Comparison of ENCODE assay signal across 11 cellular contexts in genomic region chr7:18541189-18541870, GRCh38. TPM values are rescaled to one million over a fixed set of nuclear protein-coding genes. Genes with fewer than 3 reads are reported as not detected.
DNase-seq lines count a peak whose midpoint lies in the region; FAIRE-seq and TF ChIP-seq lines count a peak whose summit lies in the region.
"Had no signal": no experiment of that assay in that cellular context is flagged by ENCODE, and none has a peak within 500 bp of the region (broad histone marks: within the 10 kb centered on the region; RNA-seq: fewer than 3 reads in every experiment).

No MANE protein-coding gene starts in this region.

- H3K23ac ChIP-seq in mesenchymal stem cell (ENCODE audit: low read length in 2 of 2): no peak overlapping the region

- H3K36me3 ChIP-seq in mesenchymal stem cell (ENCODE audit: control insufficient read depth in 1 of 2, insufficient read depth in 2 of 2, low read depth in 1 of 2, low read length in 2 of 2): peaks cover 0 to 3% of the 10 kb centered on the region in 2 experiments
- H3K36me3 ChIP-seq: prostate gland had no signal

- H3K18ac ChIP-seq in mesenchymal stem cell (ENCODE audit: low read depth in 1 of 2, low read length in 2 of 2): peak overlapping the region in 1 of 2 experiments; percentile 30

- DNase-seq in ACHN: peak; percentile 91
- DNase-seq in HTR-8/SVneo (ENCODE audit: insufficient read length, low spot score): peak; percentile 15
- DNase-seq in dedifferentiated amniotic fluid mesenchymal stem cell (ENCODE audit: extremely low spot score): peak; percentile 52
- DNase-seq in mesenchymal stem cell: peak; percentile 41
- no peak for DNase-seq in activated effector memory CD4-positive, alpha-beta T cell treated with anti-CD3 and anti-CD28 coated beads, Interleukin-2, amount 50 U/mL, for 16 hours
- DNase-seq in NCI-H1436 (lab: John Stamatoyannopoulos, UW): no peak
- DNase-seq in GM12891 (ENCODE audit: insufficient read length, low spot score): no peak
- no peak for DNase-seq in NOMO-1 treated with DMSO at 0.1 percent for 48 hours (lab: John Stamatoyannopoulos, UW; ENCODE audit: unreplicated experiment)
- DNase-seq: CD8-positive, alpha-beta memory T cell; KG1 had no signal

- in situ Hi-C loops in ACHN (cut with HindIII; ENCODE audit: low pct_ligation_motif_present, low pct_unique_long_range_greater_than_20kb, low sequenced_read_pairs): no loop called here

- peaks cover 5% of the 10 kb centered on the region for H3K4me1 ChIP-seq in mesenchymal stem cell (ENCODE audit: control insufficient read depth, insufficient read depth, low read depth, low read length)
- H3K4me1 ChIP-seq: prostate gland had no signal

- peaks cover 20% of the 10 kb centered on the region for H3K79me1 ChIP-seq in mesenchymal stem cell (replicated peaks; ENCODE audit: low read length, poor library complexity, severe bottlenecking)

- no peak for TF ChIP-seq POLR2A in GM12891 (IDR thresholded peaks at IDR 0.05; ENCODE audit: low read depth, low read length)

- H2AFZ ChIP-seq in mesenchymal stem cell (ENCODE audit: low read depth, low read length): no peak overlapping the region

- H2BK12ac ChIP-seq in mesenchymal stem cell (ENCODE audit: low read length in 2 of 2): no peak overlapping the region

- H3K27me3 ChIP-seq in mesenchymal stem cell (ENCODE audit: control insufficient read depth in 1 of 2, insufficient read depth in 1 of 2, low read length in 2 of 2): no peaks in the 10 kb centered on the region

- no peak overlapping the region for H3K4me3 ChIP-seq in mesenchymal stem cell (ENCODE audit: insufficient read depth in 1 of 2, low read depth in 1 of 2, low read length in 2 of 2)
- H3K4me3 ChIP-seq: prostate gland had no signal

- H3K27ac ChIP-seq in mesenchymal stem cell (ENCODE audit: low read length, poor library complexity, severe bottlenecking): no peak overlapping the region
- H3K27ac ChIP-seq: prostate gland had no signal

- no peak overlapping the region for H4K8ac ChIP-seq in mesenchymal stem cell (ENCODE audit: low read length)

- H3K4me2 ChIP-seq in mesenchymal stem cell (ENCODE audit: low read length, poor library complexity, severe bottlenecking): peak overlapping the region; percentile 37

- H2BK120ac ChIP-seq in mesenchymal stem cell (ENCODE audit: low read depth, low read length): no peak overlapping the region

- no peak overlapping the region for H3K14ac ChIP-seq in mesenchymal stem cell (ENCODE audit: low read length in 2 of 2)

- H3K4ac ChIP-seq in mesenchymal stem cell (ENCODE audit: low read depth in 1 of 2, low read length in 2 of 2): no peak overlapping the region

- no peak overlapping the region for H2BK15ac ChIP-seq in mesenchymal stem cell (ENCODE audit: low read depth, poor library complexity, severe bottlenecking)

- WGBS in mesenchymal stem cell: 95% methylated on average over 4 of the region's 4 CpGs

- no peak for FAIRE-seq in HTR-8/SVneo (lab: Jason Lieb, UNC)
- FAIRE-seq in GM12891 (lab: Jason Lieb, UNC): no peak

- no peak overlapping the region for H2BK5ac ChIP-seq in mesenchymal stem cell (ENCODE audit: low read depth, low read length, poor library complexity, severe bottlenecking)

- H3K9ac ChIP-seq in mesenchymal stem cell (ENCODE audit: low read length): peak overlapping the region; percentile 48

- H3K9me3 ChIP-seq in mesenchymal stem cell (ENCODE audit: control insufficient read depth, low read length): no peaks in the 10 kb centered on the region
- H3K9me3 ChIP-seq: prostate gland had no signal

- no peak overlapping the region for H4K91ac ChIP-seq in mesenchymal stem cell (ENCODE audit: low read length)

- H2AK5ac ChIP-seq in mesenchymal stem cell (ENCODE audit: low read length, severe bottlenecking): no peak overlapping the region

TF ChIP-seq in GM12891, 5 proteins besides CTCF, POLR2A, EP300 and RAD21:
- TF ChIP-seq PAX5 (IDR thresholded peaks at IDR 0.05; ENCODE audit: insufficient read depth, low read length, severe bottlenecking) (no peak), SPI1 (IDR thresholded peaks at IDR 0.05; ENCODE audit: low read depth, low read length) (no peak), POU2F2 (IDR thresholded peaks at IDR 0.05; ENCODE audit: low read depth, low read length) (no peak), TAF1 (IDR thresholded peaks at IDR 0.05; ENCODE audit: low read depth, low read length) (no peak), POLR2AphosphoS5 (IDR thresholded peaks at IDR 0.05; ENCODE audit: low read depth, low read length) (no peak)

RNA-seq across cellular contexts. Expression of gene HDAC9, which starts 45.8 kb away (rescaled TPM):
- polyA plus RNA-seq in mesenchymal stem cell (2013, experiment 1 of 2): 4.0 TPM
- polyA plus RNA-seq in mesenchymal stem cell (2013, experiment 2 of 2): 4.0 TPM
- 5.8 TPM for polyA plus RNA-seq in GM12891 (2012; ENCODE audit: low read depth, missing spikeins)

Comparison
In these comparisons a context has a peak if more than half of its experiments do, and no peak if none do; other contexts are left out.
1. DNase-seq: peak in ACHN (single experiment), HTR-8/SVneo (single experiment), dedifferentiated amniotic fluid mesenchymal stem cell (single experiment) and mesenchymal stem cell (single experiment); none in activated effector memory CD4-positive, alpha-beta T cell treated with anti-CD3 and anti-CD28 coated beads, Interleukin-2, amount 50 U/mL, for 16 hours (single experiment), NCI-H1436 (single experiment), GM12891 (single experiment) and NOMO-1 treated with DMSO at 0.1 percent for 48 hours (single experiment).